1 cellular context compared by ENCODE assay signal in the genomic region with DNA sequence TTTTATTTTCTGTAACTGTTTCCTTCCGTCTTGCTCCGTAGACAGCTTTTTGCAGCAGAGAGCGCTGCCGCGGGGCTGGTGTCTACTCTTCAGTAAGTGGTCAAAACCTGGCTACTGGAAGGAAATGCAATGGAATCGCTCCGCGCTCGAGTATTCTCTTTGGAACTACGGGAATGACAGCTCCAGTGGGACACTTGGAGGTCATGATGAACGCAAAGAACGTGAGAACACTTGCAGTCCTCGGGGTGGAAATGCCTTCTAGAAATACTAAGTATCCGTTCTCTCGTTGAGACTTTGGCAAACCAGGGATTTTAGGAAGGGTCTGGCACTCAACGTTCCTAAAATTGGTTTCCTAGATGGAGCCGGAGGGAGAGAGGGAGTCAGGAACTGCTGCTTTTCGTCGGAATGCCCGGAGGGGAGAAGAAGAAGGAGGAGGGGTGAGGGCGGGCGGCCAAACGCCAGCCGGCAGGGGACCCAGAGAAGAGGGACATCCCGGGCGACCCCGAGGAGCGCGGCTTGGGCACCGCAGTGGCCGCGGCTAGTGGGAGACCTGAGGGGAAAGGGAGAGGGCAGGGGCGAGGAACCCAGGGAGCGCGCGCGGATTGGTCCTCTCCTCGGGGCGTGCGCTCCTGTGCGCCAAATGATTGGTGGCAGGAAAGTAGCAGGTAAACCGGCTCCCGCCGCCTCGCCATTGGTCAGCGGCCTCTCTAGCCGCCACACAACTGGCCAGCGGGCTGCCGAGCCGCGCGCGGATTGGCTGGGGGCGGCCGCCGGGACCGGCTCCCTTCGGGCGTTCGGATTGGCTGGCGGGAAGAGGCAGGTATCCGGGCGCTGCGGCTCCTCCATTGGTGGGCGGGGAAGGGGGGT.
TF ChIP-seq lines count a peak whose summit lies in the region.

No MANE protein-coding gene starts in this region.

TF ChIP-seq in WTC11, 78 proteins besides CTCF, POLR2A, EP300 and RAD21 (continued from another document and continues in another):
- TF ChIP-seq, protein P1, sequence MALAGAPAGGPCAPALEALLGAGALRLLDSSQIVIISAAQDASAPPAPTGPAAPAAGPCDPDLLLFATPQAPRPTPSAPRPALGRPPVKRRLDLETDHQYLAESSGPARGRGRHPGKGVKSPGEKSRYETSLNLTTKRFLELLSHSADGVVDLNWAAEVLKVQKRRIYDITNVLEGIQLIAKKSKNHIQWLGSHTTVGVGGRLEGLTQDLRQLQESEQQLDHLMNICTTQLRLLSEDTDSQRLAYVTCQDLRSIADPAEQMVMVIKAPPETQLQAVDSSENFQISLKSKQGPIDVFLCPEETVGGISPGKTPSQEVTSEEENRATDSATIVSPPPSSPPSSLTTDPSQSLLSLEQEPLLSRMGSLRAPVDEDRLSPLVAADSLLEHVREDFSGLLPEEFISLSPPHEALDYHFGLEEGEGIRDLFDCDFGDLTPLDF (CRISPR knock-in tag; IDR thresholded peaks at IDR 0.05), result no peak
- TF ChIP-seq ESRRA (CRISPR knock-in tag; IDR thresholded peaks at IDR 0.05; ENCODE audit: borderline replicate concordance) (no peak), GTF2I (CRISPR knock-in tag; conservative IDR thresholded peaks at IDR 0.05) (no peak), RELA (CRISPR knock-in tag; IDR thresholded peaks at IDR 0.05; ENCODE audit: borderline replicate concordance) (no peak), NR3C1 (CRISPR knock-in tag; conservative IDR thresholded peaks at IDR 0.05; ENCODE audit: low read depth) (no peak), ZNF281 (CRISPR knock-in tag; IDR thresholded peaks at IDR 0.05) (no peak), TEAD1 (CRISPR knock-in tag; IDR thresholded peaks at IDR 0.05) (no peak), IRF1 (CRISPR knock-in tag; IDR thresholded peaks at IDR 0.05) (no peak), MXD4 (CRISPR knock-in tag; IDR thresholded peaks at IDR 0.05; ENCODE audit: borderline replicate concordance) (peak; percentile 99), NFYB (CRISPR knock-in tag; conservative IDR thresholded peaks at IDR 0.05; ENCODE audit: low read depth) (peak; percentile 96), ATF1 (CRISPR knock-in tag; IDR thresholded peaks at IDR 0.05) (no peak), IRF2 (CRISPR knock-in tag; IDR thresholded peaks at IDR 0.05; ENCODE audit: borderline replicate concordance, low read depth) (no peak), ZNF121 (CRISPR knock-in tag; IDR thresholded peaks at IDR 0.05) (no peak), ZNF423 (CRISPR knock-in tag; IDR thresholded peaks at IDR 0.05) (peak; percentile 84), USF1 (CRISPR knock-in tag; IDR thresholded peaks at IDR 0.05) (no peak), MLX (CRISPR knock-in tag; IDR thresholded peaks at IDR 0.05) (no peak), RORB (CRISPR knock-in tag; IDR thresholded peaks at IDR 0.05) (no peak), SMAD4 (CRISPR knock-in tag; IDR thresholded peaks at IDR 0.05) (no peak), CBFB (CRISPR knock-in tag; IDR thresholded peaks at IDR 0.05; ENCODE audit: low read depth) (no peak), ERG (CRISPR knock-in tag; IDR thresholded peaks at IDR 0.05) (peak; percentile 91), MYBL2 (CRISPR knock-in tag; IDR thresholded peaks at IDR 0.05) (no peak), HMGA2 (CRISPR knock-in tag; IDR thresholded peaks at IDR 0.05) (no peak), KAT7 (CRISPR knock-in tag; IDR thresholded peaks at IDR 0.05; ENCODE audit: borderline replicate concordance) (no peak), NFATC4 (CRISPR knock-in tag; IDR thresholded peaks at IDR 0.05) (no peak), EMX1 (CRISPR knock-in tag; IDR thresholded peaks at IDR 0.05) (peak; percentile 86), FOXP1 (CRISPR knock-in tag; IDR thresholded peaks at IDR 0.05; ENCODE audit: borderline replicate concordance) (no peak), ZNF138 (CRISPR knock-in tag; conservative IDR thresholded peaks at IDR 0.05) (no peak), ETV6 (CRISPR knock-in tag; IDR thresholded peaks at IDR 0.05) (no peak), FOXJ3 (CRISPR knock-in tag; IDR thresholded peaks at IDR 0.05; ENCODE audit: borderline replicate concordance) (no peak)
- TF ChIP-seq, protein P2, sequence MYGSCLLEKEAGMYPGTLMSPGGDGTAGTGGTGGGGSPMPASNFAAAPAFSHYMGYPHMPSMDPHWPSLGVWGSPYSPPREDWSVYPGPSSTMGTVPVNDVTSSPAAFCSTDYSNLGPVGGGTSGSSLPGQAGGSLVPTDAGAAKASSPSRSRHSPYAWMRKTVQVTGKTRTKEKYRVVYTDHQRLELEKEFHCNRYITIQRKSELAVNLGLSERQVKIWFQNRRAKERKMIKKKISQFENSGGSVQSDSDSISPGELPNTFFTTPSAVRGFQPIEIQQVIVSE (CRISPR knock-in tag; IDR thresholded peaks at IDR 0.05; ENCODE audit: borderline replicate concordance), result no peak
- TF ChIP-seq, protein P3, sequence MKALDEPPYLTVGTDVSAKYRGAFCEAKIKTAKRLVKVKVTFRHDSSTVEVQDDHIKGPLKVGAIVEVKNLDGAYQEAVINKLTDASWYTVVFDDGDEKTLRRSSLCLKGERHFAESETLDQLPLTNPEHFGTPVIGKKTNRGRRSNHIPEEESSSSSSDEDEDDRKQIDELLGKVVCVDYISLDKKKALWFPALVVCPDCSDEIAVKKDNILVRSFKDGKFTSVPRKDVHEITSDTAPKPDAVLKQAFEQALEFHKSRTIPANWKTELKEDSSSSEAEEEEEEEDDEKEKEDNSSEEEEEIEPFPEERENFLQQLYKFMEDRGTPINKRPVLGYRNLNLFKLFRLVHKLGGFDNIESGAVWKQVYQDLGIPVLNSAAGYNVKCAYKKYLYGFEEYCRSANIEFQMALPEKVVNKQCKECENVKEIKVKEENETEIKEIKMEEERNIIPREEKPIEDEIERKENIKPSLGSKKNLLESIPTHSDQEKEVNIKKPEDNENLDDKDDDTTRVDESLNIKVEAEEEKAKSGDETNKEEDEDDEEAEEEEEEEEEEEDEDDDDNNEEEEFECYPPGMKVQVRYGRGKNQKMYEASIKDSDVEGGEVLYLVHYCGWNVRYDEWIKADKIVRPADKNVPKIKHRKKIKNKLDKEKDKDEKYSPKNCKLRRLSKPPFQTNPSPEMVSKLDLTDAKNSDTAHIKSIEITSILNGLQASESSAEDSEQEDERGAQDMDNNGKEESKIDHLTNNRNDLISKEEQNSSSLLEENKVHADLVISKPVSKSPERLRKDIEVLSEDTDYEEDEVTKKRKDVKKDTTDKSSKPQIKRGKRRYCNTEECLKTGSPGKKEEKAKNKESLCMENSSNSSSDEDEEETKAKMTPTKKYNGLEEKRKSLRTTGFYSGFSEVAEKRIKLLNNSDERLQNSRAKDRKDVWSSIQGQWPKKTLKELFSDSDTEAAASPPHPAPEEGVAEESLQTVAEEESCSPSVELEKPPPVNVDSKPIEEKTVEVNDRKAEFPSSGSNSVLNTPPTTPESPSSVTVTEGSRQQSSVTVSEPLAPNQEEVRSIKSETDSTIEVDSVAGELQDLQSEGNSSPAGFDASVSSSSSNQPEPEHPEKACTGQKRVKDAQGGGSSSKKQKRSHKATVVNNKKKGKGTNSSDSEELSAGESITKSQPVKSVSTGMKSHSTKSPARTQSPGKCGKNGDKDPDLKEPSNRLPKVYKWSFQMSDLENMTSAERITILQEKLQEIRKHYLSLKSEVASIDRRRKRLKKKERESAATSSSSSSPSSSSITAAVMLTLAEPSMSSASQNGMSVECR (CRISPR knock-in tag; IDR thresholded peaks at IDR 0.05; ENCODE audit: borderline replicate concordance), result no peak
- TF ChIP-seq, protein P4, sequence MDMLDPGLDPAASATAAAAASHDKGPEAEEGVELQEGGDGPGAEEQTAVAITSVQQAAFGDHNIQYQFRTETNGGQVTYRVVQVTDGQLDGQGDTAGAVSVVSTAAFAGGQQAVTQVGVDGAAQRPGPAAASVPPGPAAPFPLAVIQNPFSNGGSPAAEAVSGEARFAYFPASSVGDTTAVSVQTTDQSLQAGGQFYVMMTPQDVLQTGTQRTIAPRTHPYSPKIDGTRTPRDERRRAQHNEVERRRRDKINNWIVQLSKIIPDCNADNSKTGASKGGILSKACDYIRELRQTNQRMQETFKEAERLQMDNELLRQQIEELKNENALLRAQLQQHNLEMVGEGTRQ (CRISPR knock-in tag; IDR thresholded peaks at IDR 0.05), result no peak
- TF ChIP-seq, protein P5, sequence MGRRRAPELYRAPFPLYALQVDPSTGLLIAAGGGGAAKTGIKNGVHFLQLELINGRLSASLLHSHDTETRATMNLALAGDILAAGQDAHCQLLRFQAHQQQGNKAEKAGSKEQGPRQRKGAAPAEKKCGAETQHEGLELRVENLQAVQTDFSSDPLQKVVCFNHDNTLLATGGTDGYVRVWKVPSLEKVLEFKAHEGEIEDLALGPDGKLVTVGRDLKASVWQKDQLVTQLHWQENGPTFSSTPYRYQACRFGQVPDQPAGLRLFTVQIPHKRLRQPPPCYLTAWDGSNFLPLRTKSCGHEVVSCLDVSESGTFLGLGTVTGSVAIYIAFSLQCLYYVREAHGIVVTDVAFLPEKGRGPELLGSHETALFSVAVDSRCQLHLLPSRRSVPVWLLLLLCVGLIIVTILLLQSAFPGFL (CRISPR knock-in tag; IDR thresholded peaks at IDR 0.05; ENCODE audit: borderline replicate concordance), result no peak
- TF ChIP-seq, protein P6, sequence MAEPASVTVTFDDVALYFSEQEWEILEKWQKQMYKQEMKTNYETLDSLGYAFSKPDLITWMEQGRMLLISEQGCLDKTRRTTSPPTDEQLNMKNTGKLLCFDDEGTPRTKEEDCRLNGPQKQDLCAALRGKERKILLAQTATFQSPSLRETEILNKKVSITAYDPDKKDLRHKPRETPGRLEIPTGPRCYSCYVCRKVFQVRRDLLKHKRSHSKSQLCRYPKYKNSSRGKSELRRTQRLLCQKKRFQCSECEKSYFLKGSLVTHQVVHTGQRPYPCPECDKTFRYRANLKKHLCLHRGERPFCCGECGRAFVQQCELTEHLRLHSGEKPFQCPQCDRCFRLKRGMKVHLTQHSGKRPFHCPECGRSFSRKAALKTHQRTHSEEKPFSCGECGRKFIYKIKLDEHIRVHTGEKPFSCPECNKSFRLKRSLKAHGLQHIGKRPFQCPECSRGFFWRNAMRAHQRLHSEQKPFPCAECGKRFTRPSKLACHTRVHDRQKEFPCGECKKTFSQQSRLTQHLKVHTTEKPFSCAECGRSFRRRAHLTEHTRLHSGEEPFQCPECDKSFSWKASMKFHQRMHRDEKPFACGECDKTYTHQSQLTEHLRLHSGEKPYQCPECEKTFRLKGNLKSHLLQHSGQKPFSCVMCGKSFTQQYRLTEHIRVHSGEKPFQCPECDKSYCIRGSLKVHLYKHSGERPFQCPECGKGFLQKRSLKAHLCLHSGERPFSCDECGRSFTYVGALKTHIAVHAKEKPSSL (CRISPR knock-in tag; conservative IDR thresholded peaks at IDR 0.05), result no peak
